In the genomic region with DNA sequence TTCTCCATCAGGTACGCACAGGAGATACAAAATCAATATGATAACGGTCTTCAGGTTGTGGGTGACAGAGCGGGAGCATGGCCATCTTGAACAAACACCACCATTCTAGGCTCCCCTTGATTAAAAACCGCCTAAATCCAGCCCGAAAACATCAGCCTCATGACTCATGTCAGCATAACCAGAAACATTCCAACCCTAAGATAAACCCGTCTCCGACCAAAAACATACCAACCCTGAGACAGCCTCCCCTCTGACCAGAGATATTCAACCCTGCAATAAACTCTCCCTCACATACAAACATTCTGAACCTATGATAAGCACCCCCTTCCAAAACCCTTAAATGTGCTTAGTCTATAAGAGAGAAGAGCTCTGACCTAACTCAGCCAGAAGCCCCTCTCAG, we compare ENCODE assay signal across 13 cellular contexts.
A peak's percentile ranks its signal among the peaks of the same experiment; 100 is the strongest.
DNase-seq lines count a peak whose midpoint lies in the region; FAIRE-seq and TF ChIP-seq lines count a peak whose summit lies in the region.
"Had no signal": no experiment of that assay in that cellular context is flagged by ENCODE, and none has a peak within 500 bp of the region (broad histone marks: within the 10 kb centered on the region; RNA-seq: fewer than 3 reads in every experiment).

No MANE protein-coding gene starts in this region.

- 55% methylated on average over 7 of the region's 7 CpGs for WGBS in mesenchymal stem cell

- CTCF ChIA-PET in AG04450 (lab: Charles Lee), result no interaction called here

- H3K27ac ChIP-seq in AG04450 (ENCODE audit: low read depth, low read length) (peak overlapping the region; percentile 58), coronary artery (peak overlapping the region; percentile 57 to 83), mesenchymal stem cell (ENCODE audit: low read length, poor library complexity, severe bottlenecking) (no peak overlapping the region)
- H3K27ac ChIP-seq: spleen had no signal

- H3K27me3 ChIP-seq in AG04450 (ENCODE audit: control insufficient read depth, insufficient read depth, low read length), result no peaks in the 10 kb centered on the region
- no peaks in the 10 kb centered on the region for H3K27me3 ChIP-seq in mesenchymal stem cell (ENCODE audit: control insufficient read depth in 1 of 2, insufficient read depth in 1 of 2, low read length in 2 of 2)
- H3K27me3 ChIP-seq: spleen had no signal

- H3K79me1 ChIP-seq in mesenchymal stem cell (replicated peaks; ENCODE audit: low read length, poor library complexity, severe bottlenecking), result peaks cover 11% of the 10 kb centered on the region

- peaks cover 3% of the 10 kb centered on the region for H3K4me1 ChIP-seq in mesenchymal stem cell (ENCODE audit: control insufficient read depth, insufficient read depth, low read depth, low read length)

- no peak overlapping the region for H2BK5ac ChIP-seq in mesenchymal stem cell (ENCODE audit: low read depth, low read length, poor library complexity, severe bottlenecking)

- peaks cover 12% of the 10 kb centered on the region for H3K9me3 ChIP-seq in AG04450 (ENCODE audit: control insufficient read depth, insufficient read depth, low read length)
- peaks cover 6% of the 10 kb centered on the region for H3K9me3 ChIP-seq in mesenchymal stem cell (ENCODE audit: control insufficient read depth, low read length)

- POLR2A ChIA-PET in AG04450 (lab: Yijun Ruan, JAX), result no interaction called here

- no peak overlapping the region for H3K4me3 ChIP-seq in AG04450 (ENCODE audit: low read depth, low read length)
- peak overlapping the region; percentile 10 for H3K4me3 ChIP-seq in coronary artery
- no peak overlapping the region for H3K4me3 ChIP-seq in mesenchymal stem cell (ENCODE audit: insufficient read depth in 1 of 2, low read depth in 1 of 2, low read length in 2 of 2)
- H3K4me3 ChIP-seq: spleen had no signal

- no peak for FAIRE-seq in HTR-8/SVneo (lab: Jason Lieb, UNC)
- FAIRE-seq in GM19239 (lab: Jason Lieb, UNC), result no peak

- H3K23ac ChIP-seq in mesenchymal stem cell (ENCODE audit: low read length in 2 of 2), result no peak overlapping the region

- no peak overlapping the region for H2BK12ac ChIP-seq in mesenchymal stem cell (ENCODE audit: low read length in 2 of 2)

- H3K18ac ChIP-seq in mesenchymal stem cell (ENCODE audit: low read depth in 1 of 2, low read length in 2 of 2), result no peak overlapping the region

- no peak overlapping the region for H2AFZ ChIP-seq in mesenchymal stem cell (ENCODE audit: low read depth, low read length)

- no peak overlapping the region for H3K14ac ChIP-seq in mesenchymal stem cell (ENCODE audit: low read length in 2 of 2)

- no peak overlapping the region for H3K9ac ChIP-seq in mesenchymal stem cell (ENCODE audit: low read length)

- no peak overlapping the region for H4K91ac ChIP-seq in mesenchymal stem cell (ENCODE audit: low read length)

- H2BK15ac ChIP-seq in mesenchymal stem cell (ENCODE audit: low read depth, poor library complexity, severe bottlenecking), result no peak overlapping the region

- H3K36me3 ChIP-seq in mesenchymal stem cell (ENCODE audit: control insufficient read depth in 1 of 2, insufficient read depth in 2 of 2, low read depth in 1 of 2, low read length in 2 of 2), result peaks cover 0 to 16% of the 10 kb centered on the region in 2 experiments

- H3K4ac ChIP-seq in mesenchymal stem cell (ENCODE audit: low read depth in 1 of 2, low read length in 2 of 2), result no peak overlapping the region

- no peak overlapping the region for H2AK5ac ChIP-seq in mesenchymal stem cell (ENCODE audit: low read length, severe bottlenecking)

- no peak overlapping the region for H4K8ac ChIP-seq in mesenchymal stem cell (ENCODE audit: low read length)

- no peak overlapping the region for H3K4me2 ChIP-seq in mesenchymal stem cell (ENCODE audit: low read length, poor library complexity, severe bottlenecking)

- TF ChIP-seq CTCF in AG04450 (IDR thresholded peaks at IDR 0.05; ENCODE audit: low read depth, low read length), result no peak
- no peak for TF ChIP-seq CTCF in coronary artery (IDR thresholded peaks at IDR 0.05)

- H2BK120ac ChIP-seq in mesenchymal stem cell (ENCODE audit: low read depth, low read length), result no peak overlapping the region

- DNase-seq in AG04450 (ENCODE audit: low read depth, low spot score), result peak; percentile 70
- DNase-seq in HT1080 (ENCODE audit: low read depth), result peak; percentile 34
- DNase-seq in coronary artery (ENCODE audit: low spot score), result no peak
- peak; percentile 70 for DNase-seq in mesenchymal stem cell
- DNase-seq in NCI-H1092 treated with DMSO at 0.1 percent for 48 hours (lab: John Stamatoyannopoulos, UW), result no peak
- DNase-seq in HTR-8/SVneo (ENCODE audit: insufficient read length, low spot score), result no peak
- no peak for DNase-seq in GM19239 (ENCODE audit: insufficient read length, low spot score)
- no peak for DNase-seq in activated T-cell treated with anti-CD3 and anti-CD28 coated beads, Interleukin-2, amount 50 U/mL, for 1 hour
- DNase-seq: activated gamma-delta T cell, NCI-H1048, nucleus accumbens, SIG-M5, spleen had no signal

Comparison
In these comparisons a context has a peak if more than half of its experiments do, and no peak if none do; other contexts are left out.
1. DNase-seq: peak in AG04450 (single experiment), HT1080 (single experiment) and mesenchymal stem cell (single experiment); none in coronary artery (single experiment), NCI-H1092 treated with DMSO at 0.1 percent for 48 hours (single experiment), HTR-8/SVneo (single experiment), GM19239 (single experiment) and activated T-cell treated with anti-CD3 and anti-CD28 coated beads, Interleukin-2, amount 50 U/mL, for 1 hour (single experiment).